21 cellular contexts compared by ENCODE assay signal in genomic region chr4:123526511-123526910, GRCh38.
DNase-seq lines count a peak whose midpoint lies in the region; ATAC-seq and TF ChIP-seq lines count a peak whose summit lies in the region.
"Had no signal": no experiment of that assay in that cellular context is flagged by ENCODE, and none has a peak within 500 bp of the region (broad histone marks: within the 10 kb centered on the region; RNA-seq: fewer than 3 reads in every experiment).

No MANE protein-coding gene starts in this region.

- no peak overlapping the region for H2AK5ac ChIP-seq in mesenchymal stem cell (ENCODE audit: low read length, severe bottlenecking)

- no peak overlapping the region for H3K27ac Mint-ChIP-seq in activated CD4-positive, alpha-beta T cell treated with anti-CD3 and anti-CD28 coated beads for 36 hours
- no peak overlapping the region for H3K27ac Mint-ChIP-seq in activated CD4-positive, alpha-beta T cell treated with anti-CD3 and anti-CD28 coated beads, Interleukin-2, amount 10 ng/mL, durations not matched to agents 7 days and 5 days
- H3K27ac Mint-ChIP-seq: CD4-positive, alpha-beta T cell had no signal

- peak overlapping the region; percentile 51 to 97 for H2BK12ac ChIP-seq in mesenchymal stem cell (ENCODE audit: low read length in 2 of 2)

- no peak overlapping the region for H2BK120ac ChIP-seq in mesenchymal stem cell (ENCODE audit: low read depth, low read length)

- H3K27me3 Mint-ChIP-seq in activated CD4-positive, alpha-beta T cell treated with anti-CD3 and anti-CD28 coated beads for 36 hours: peaks cover 4% of the 10 kb centered on the region
- peaks cover 2% of the 10 kb centered on the region for H3K27me3 Mint-ChIP-seq in activated CD4-positive, alpha-beta T cell treated with anti-CD3 and anti-CD28 coated beads, Interleukin-2, amount 10 ng/mL, durations not matched to agents 7 days and 5 days
- H3K27me3 Mint-ChIP-seq: CD4-positive, alpha-beta T cell had no signal

- peaks cover 10% of the 10 kb centered on the region for H3K4me1 Mint-ChIP-seq in activated CD4-positive, alpha-beta T cell treated with anti-CD3 and anti-CD28 coated beads for 36 hours
- H3K4me1 Mint-ChIP-seq in activated CD4-positive, alpha-beta T cell treated with anti-CD3 and anti-CD28 coated beads, Interleukin-2, amount 10 ng/mL, durations not matched to agents 7 days and 5 days: peaks cover 2% of the 10 kb centered on the region
- H3K4me1 Mint-ChIP-seq: IgD-negative memory B cell had no signal

- intact Hi-C loops in activated CD4-positive, alpha-beta T cell treated with anti-CD3 and anti-CD28 coated beads for 36 hours (cut with DNase I, micrococcal nuclease): no loop called here
- intact Hi-C loops in upper lobe of right lung (cut with DNase I) (no loop called here), testis (cut with DNase I; ENCODE audit: low total_unique reads) (no loop called here)

- H3K4me3 ChIP-seq in mesenchymal stem cell (ENCODE audit: insufficient read depth in 1 of 2, low read depth in 1 of 2, low read length in 2 of 2) (no peak overlapping the region), upper lobe of right lung (no peak overlapping the region), testis (no peak overlapping the region)

- CTCF ChIA-PET in activated CD4-positive, alpha-beta T cell treated with anti-CD3 and anti-CD28 coated beads for 36 hours (lab: Charles Lee): interaction anchor here (0.5 to 1.3 kb wide), 2 partner anchors 31 to 38 kb away, joined by 3 to 5 read pairs; no protein-coding TSS in a partner anchor
- CTCF ChIA-PET in activated CD4-positive, alpha-beta T cell treated with anti-CD3 and anti-CD28 coated beads, Interleukin-2, amount 10 ng/mL, durations not matched to agents 7 days and 5 days (lab: Charles Lee): no interaction called here

- peak; percentile 45 for DNase-seq in activated CD4-positive, alpha-beta T cell treated with anti-CD3 and anti-CD28 coated beads for 36 hours
- no peak for DNase-seq in activated CD4-positive, alpha-beta T cell treated with anti-CD3 and anti-CD28 coated beads, Interleukin-2, amount 10 ng/mL, durations not matched to agents 7 days and 5 days
- peak; percentile 21 for DNase-seq in stimulated activated CD4-positive, alpha-beta T cell treated with anti-CD3 and anti-CD28 coated beads, Interleukin-15, amount 100 ng/mL, for 24 hours
- DNase-seq in stimulated activated CD4-positive, alpha-beta T cell treated with anti-CD3 and anti-CD28 coated beads, Interleukin-4, amount 100 ng/mL, for 24 hours: no peak
- DNase-seq in mesenchymal stem cell: no peak
- no peak for DNase-seq in upper lobe of right lung
- no peak for DNase-seq in testis
- DNase-seq: 8988T; Caco-2; CD4-positive, alpha-beta T cell; GDM1; GOT3; Karpas-422; NCI-H1048; NCI-H1436; NCI-H2029; NCI-H446; NCI-H526 treated with DMSO at 0.1 percent for 48 hours had no signal

- no peak for TF ChIP-seq CTCF in upper lobe of right lung (IDR thresholded peaks at IDR 0.05)
- TF ChIP-seq CTCF in testis (IDR thresholded peaks at IDR 0.05): no peak

- no peak overlapping the region for H4K91ac ChIP-seq in mesenchymal stem cell (ENCODE audit: low read length)

- peak overlapping the region in 1 of 2 experiments; percentile 5 for H3K18ac ChIP-seq in mesenchymal stem cell (ENCODE audit: low read depth in 1 of 2, low read length in 2 of 2)

- H3K36me3 ChIP-seq in mesenchymal stem cell (ENCODE audit: control insufficient read depth in 1 of 2, insufficient read depth in 2 of 2, low read depth in 1 of 2, low read length in 2 of 2) (no peaks in the 10 kb centered on the region), upper lobe of right lung (no peaks in the 10 kb centered on the region), testis (ENCODE audit: low read depth, missing control alignments) (no peaks in the 10 kb centered on the region)

- no peak overlapping the region for H2BK5ac ChIP-seq in mesenchymal stem cell (ENCODE audit: low read depth, low read length, poor library complexity, severe bottlenecking)

- H4K8ac ChIP-seq in mesenchymal stem cell (ENCODE audit: low read length): no peak overlapping the region

- H3K27ac ChIP-seq in mesenchymal stem cell (ENCODE audit: low read length, poor library complexity, severe bottlenecking): no peak overlapping the region
- H3K27ac ChIP-seq in upper lobe of right lung: no peak overlapping the region
- H3K27ac ChIP-seq in testis: no peak overlapping the region

- H2AFZ ChIP-seq in mesenchymal stem cell (ENCODE audit: low read depth, low read length): no peak overlapping the region

- no peak overlapping the region for H2BK15ac ChIP-seq in mesenchymal stem cell (ENCODE audit: low read depth, poor library complexity, severe bottlenecking)

- H3K9me3 Mint-ChIP-seq in activated CD4-positive, alpha-beta T cell treated with anti-CD3 and anti-CD28 coated beads for 36 hours (ENCODE audit: low read depth): no peaks in the 10 kb centered on the region
- peaks cover 3% of the 10 kb centered on the region for H3K9me3 Mint-ChIP-seq in activated CD4-positive, alpha-beta T cell treated with anti-CD3 and anti-CD28 coated beads, Interleukin-2, amount 10 ng/mL, durations not matched to agents 7 days and 5 days
- H3K9me3 Mint-ChIP-seq: CD4-positive, alpha-beta T cell; IgD-negative memory B cell had no signal

- H3K27me3 ChIP-seq in mesenchymal stem cell (ENCODE audit: control insufficient read depth in 1 of 2, insufficient read depth in 1 of 2, low read length in 2 of 2) (no peaks in the 10 kb centered on the region), upper lobe of right lung (no peaks in the 10 kb centered on the region), testis (no peaks in the 10 kb centered on the region)

- H3K4me1 ChIP-seq in mesenchymal stem cell (ENCODE audit: control insufficient read depth, insufficient read depth, low read depth, low read length) (no peaks in the 10 kb centered on the region), upper lobe of right lung (no peaks in the 10 kb centered on the region), testis (no peaks in the 10 kb centered on the region)

- H3K36me3 Mint-ChIP-seq in activated CD4-positive, alpha-beta T cell treated with anti-CD3 and anti-CD28 coated beads for 36 hours (ENCODE audit: low read depth): no peaks in the 10 kb centered on the region
- peaks cover 3% of the 10 kb centered on the region for H3K36me3 Mint-ChIP-seq in activated CD4-positive, alpha-beta T cell treated with anti-CD3 and anti-CD28 coated beads, Interleukin-2, amount 10 ng/mL, durations not matched to agents 7 days and 5 days (ENCODE audit: low read depth)
- H3K36me3 Mint-ChIP-seq: IgD-negative memory B cell had no signal

- H3K79me1 ChIP-seq in mesenchymal stem cell (replicated peaks; ENCODE audit: low read length, poor library complexity, severe bottlenecking): no peaks in the 10 kb centered on the region

- POLR2A ChIA-PET in activated CD4-positive, alpha-beta T cell treated with anti-CD3 and anti-CD28 coated beads for 36 hours (lab: Charles Lee): no interaction called here
- POLR2A ChIA-PET in activated CD4-positive, alpha-beta T cell treated with anti-CD3 and anti-CD28 coated beads, Interleukin-2, amount 10 ng/mL, durations not matched to agents 7 days and 5 days (lab: Charles Lee): no interaction called here

- no peak overlapping the region for H3K4me3 Mint-ChIP-seq in activated CD4-positive, alpha-beta T cell treated with anti-CD3 and anti-CD28 coated beads for 36 hours
- no peak overlapping the region for H3K4me3 Mint-ChIP-seq in activated CD4-positive, alpha-beta T cell treated with anti-CD3 and anti-CD28 coated beads, Interleukin-2, amount 10 ng/mL, durations not matched to agents 7 days and 5 days
- H3K4me3 Mint-ChIP-seq: CD4-positive, alpha-beta T cell; IgD-negative memory B cell had no signal

- ATAC-seq in activated CD4-positive, alpha-beta T cell treated with anti-CD3 and anti-CD28 coated beads for 36 hours: peak; percentile 64
- ATAC-seq in upper lobe of right lung (peak; percentile 24), GM18870 (IDR thresholded peaks at IDR 0.05; ENCODE audit: unreplicated experiment) (no peak)
- ATAC-seq: Right ventricle myocardium inferior had no signal

- no peak overlapping the region for H3K23ac ChIP-seq in mesenchymal stem cell (ENCODE audit: low read length in 2 of 2)

- TF ChIP-seq POLR2A in testis (IDR thresholded peaks at IDR 0.05): no peak

- H3K14ac ChIP-seq in mesenchymal stem cell (ENCODE audit: low read length in 2 of 2): no peak overlapping the region

- H3K9ac ChIP-seq in mesenchymal stem cell (ENCODE audit: low read length): no peak overlapping the region

- no peak overlapping the region for H3K4me2 ChIP-seq in mesenchymal stem cell (ENCODE audit: low read length, poor library complexity, severe bottlenecking)

- no peak overlapping the region for H3K4ac ChIP-seq in mesenchymal stem cell (ENCODE audit: low read depth in 1 of 2, low read length in 2 of 2)

- WGBS in mesenchymal stem cell: 92% methylated on average over 2 of the region's 2 CpGs
- 48 to 78% methylated on average over 2 of the region's 2 CpGs for WGBS in testis, 2 donors

- H3K9me3 ChIP-seq in mesenchymal stem cell (ENCODE audit: control insufficient read depth, low read length) (no peaks in the 10 kb centered on the region), upper lobe of right lung (no peaks in the 10 kb centered on the region), testis (no peaks in the 10 kb centered on the region)
- H3K9me3 ChIP-seq: Caco-2 had no signal

Comparison
In these comparisons a context has a peak if more than half of its experiments do, and no peak if none do; other contexts are left out.
1. DNase-seq: peak in activated CD4-positive, alpha-beta T cell treated with anti-CD3 and anti-CD28 coated beads for 36 hours (single experiment) and stimulated activated CD4-positive, alpha-beta T cell treated with anti-CD3 and anti-CD28 coated beads, Interleukin-15, amount 100 ng/mL, for 24 hours (single experiment); none in activated CD4-positive, alpha-beta T cell treated with anti-CD3 and anti-CD28 coated beads, Interleukin-2, amount 10 ng/mL, durations not matched to agents 7 days and 5 days (single experiment), stimulated activated CD4-positive, alpha-beta T cell treated with anti-CD3 and anti-CD28 coated beads, Interleukin-4, amount 100 ng/mL, for 24 hours (single experiment), mesenchymal stem cell (single experiment), upper lobe of right lung (single experiment) and testis (single experiment).